Comparison of ENCODE assay signal across 9 cellular contexts in the genomic region with DNA sequence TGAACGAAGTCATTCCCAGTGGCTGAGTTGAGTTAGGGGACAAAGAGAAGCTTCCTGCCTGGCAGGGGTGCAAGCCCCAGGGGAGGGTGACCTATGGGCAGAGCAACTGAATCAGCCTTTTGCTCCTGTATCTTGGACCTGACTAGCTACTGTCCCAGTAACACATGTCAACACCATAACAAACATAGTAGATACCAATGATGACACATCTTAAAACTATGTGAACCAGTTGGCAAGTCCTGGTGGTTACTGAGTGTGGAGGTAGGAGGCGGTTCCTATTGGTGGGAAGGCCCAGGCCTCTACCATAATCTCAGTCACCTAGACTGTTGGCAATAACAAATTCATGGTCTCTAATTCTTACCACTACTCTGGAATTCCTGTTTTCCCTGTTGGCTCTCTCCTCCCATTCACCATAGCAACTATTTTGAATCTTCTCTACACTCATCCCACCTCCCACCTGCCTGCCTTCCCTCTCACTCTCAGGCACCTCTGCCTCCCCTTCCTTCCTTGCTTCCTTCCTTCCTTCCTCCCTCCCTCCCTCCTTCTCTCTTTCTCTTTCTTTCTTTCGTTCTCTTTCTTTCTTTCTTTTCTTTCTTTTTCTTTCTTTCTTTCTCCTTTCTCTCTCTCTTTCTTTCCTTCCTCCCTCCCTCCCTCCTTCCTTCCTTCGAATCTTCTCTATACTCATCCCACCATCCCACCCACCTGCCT. TPM values are rescaled to one million over a fixed set of nuclear protein-coding genes. Genes with fewer than 3 reads are reported as not detected.
DNase-seq lines count a peak whose midpoint lies in the region; ATAC-seq, FAIRE-seq and TF ChIP-seq lines count a peak whose summit lies in the region.
"Had no signal": no experiment of that assay in that cellular context is flagged by ENCODE, and none has a peak within 500 bp of the region (broad histone marks: within the 10 kb centered on the region; RNA-seq: fewer than 3 reads in every experiment).

No MANE protein-coding gene starts in this region.

- H3K79me2 ChIP-seq in PC-9 (ENCODE audit: low read depth) (no peaks in the 10 kb centered on the region), H1 (ENCODE audit: control insufficient read depth in 1 of 2, insufficient read depth in 2 of 2, low read length in 2 of 2) (no peaks in the 10 kb centered on the region)

- H2BK20ac ChIP-seq in H1 (ENCODE audit: low read length): no peak overlapping the region

- CTCF ChIA-PET in PC-9 (lab: Charles Lee): no interaction called here
- CTCF ChIA-PET in H1 (lab: Charles Lee; ENCODE audit: partially characterized antibody): interaction anchor here (1.3 to 2.2 kb wide), 2 partner anchors 8 to 22 kb away, joined by 3 to 5 read pairs; no protein-coding TSS in a partner anchor

- no peak overlapping the region for H2AK5ac ChIP-seq in H1 (ENCODE audit: low read depth, low read length)

- FAIRE-seq in GM18507 (lab: Jason Lieb, UNC): peak; percentile 73
- no peak for FAIRE-seq in H1 (lab: Jason Lieb, UNC)

- H4K20me1 ChIP-seq in PC-9 (ENCODE audit: insufficient read depth) (no peaks in the 10 kb centered on the region), H1 (replicated peaks in 1 of 2; ENCODE audit: control insufficient read depth in 1 of 2, insufficient read depth in 2 of 2, low read length in 2 of 2) (no peaks in the 10 kb centered on the region)

- 69 to 100% methylated on average over 1 to 4 of the region's 4 CpGs for WGBS in H1 (ENCODE audit: extremely low coverage in 1 of 2, insufficient coverage in 1 of 2, insufficient read length in 1 of 2, insufficient replicate concordance in 2 of 2, low coverage in 1 of 2, low lambda C conversion rate in 2 of 2, missing lambda C conversion rate in 1 of 2), 2 experiments

- H3F3A ChIP-seq in PC-9 (ENCODE audit: insufficient read depth, low read depth): peaks cover 11% of the 10 kb centered on the region; the same call in 1 of the 2 replicates

- no peaks in the 10 kb centered on the region for H3K79me1 ChIP-seq in H1 (ENCODE audit: low read depth, low read length)

- no peak overlapping the region for H4K8ac ChIP-seq in H1 (ENCODE audit: extremely low read depth, insufficient read depth, low read length)

- H3K9me3 ChIP-seq in PC-9 (ENCODE audit: insufficient read depth, low read depth) (no peaks in the 10 kb centered on the region), H1 (ENCODE audit: insufficient read depth in 2 of 2, low read depth in 1 of 2, low read length in 1 of 2) (no peaks in the 10 kb centered on the region)

- H2BK120ac ChIP-seq in H1 (replicated peaks; ENCODE audit: low read depth, low read length): no peak overlapping the region

- no peak overlapping the region for H3K14ac ChIP-seq in H1 (ENCODE audit: insufficient read length)

- H3K9ac ChIP-seq in H1 (replicated peaks in 1 of 4; ENCODE audit: extremely low read depth in 1 of 4, low read depth in 3 of 4, low read length in 3 of 4): no peak overlapping the region

- no peak overlapping the region for H3K18ac ChIP-seq in H1 (ENCODE audit: extremely low read depth, low read length)

- H3K27ac ChIP-seq in PC-9 (peak overlapping the region; percentile 70), H1 (ENCODE audit: low read depth, low read length) (no peak overlapping the region)

- no peak overlapping the region for H4K91ac ChIP-seq in H1 (replicated peaks; ENCODE audit: insufficient read length, low read length)

- no peak for TF ChIP-seq CTCF in PC-9 (conservative IDR thresholded peaks at IDR 0.05)
- TF ChIP-seq CTCF in H1 (IDR thresholded peaks at IDR 0.05; ENCODE audit: control extremely low read depth in 1 of 3, insufficient read depth in 1 of 3, low read depth in 1 of 3, low read length in 3 of 3): no peak
- no peak for TF ChIP-seq CTCF in omental fat pad (IDR thresholded peaks at IDR 0.05)

- no peak for TF ChIP-seq RAD21 in H1 (IDR thresholded peaks at IDR 0.05 in 1 of 2, conservative IDR thresholded peaks at IDR 0.05 in 1 of 2; ENCODE audit: low read depth in 2 of 2, low read length in 2 of 2)

- H3K23ac ChIP-seq in H1 (ENCODE audit: insufficient read length): no peak overlapping the region

- no peaks in the 10 kb centered on the region for H3K27me3 ChIP-seq in PC-9 (ENCODE audit: insufficient read depth, low read depth)
- H3K27me3 ChIP-seq in H1 (replicated peaks in 1 of 4; ENCODE audit: control insufficient read depth in 3 of 4, extremely low read depth in 1 of 4, insufficient read depth in 3 of 4, low read length in 3 of 4): no peaks in the 10 kb centered on the region

- H3K4me3 ChIP-seq in PC-9 (no peak overlapping the region), H1 (ENCODE audit: extremely low read depth in 1 of 4, insufficient read depth in 2 of 4, low read depth in 3 of 4, low read length in 4 of 4) (no peak overlapping the region)

- H2AFZ ChIP-seq in PC-9 (no peak overlapping the region), H1 (ENCODE audit: low read length) (no peak overlapping the region)

- H2BK15ac ChIP-seq in H1 (ENCODE audit: low read length): no peak overlapping the region

- H3K23me2 ChIP-seq in H1 (ENCODE audit: low read depth, low read length): no peaks in the 10 kb centered on the region; the same call in 1 of the 2 replicates

- ATAC-seq in omental fat pad (ENCODE audit: low FRiP score) (peak; percentile 95), HG03045 (IDR thresholded peaks at IDR 0.05; ENCODE audit: unreplicated experiment) (no peak)

- H2BK12ac ChIP-seq in H1 (ENCODE audit: low read depth, low read length): no peak overlapping the region

- POLR2A ChIA-PET in PC-9 (lab: Charles Lee; ENCODE audit: unreplicated experiment) (interaction anchor here (0.5 to 0.6 kb wide), 2 partner anchors 81 to 895 kb away, joined by 3 to 9 read pairs; no protein-coding TSS in a partner anchor), H1 (lab: Charles Lee; ENCODE audit: partially characterized antibody) (interaction anchor here (0.6 kb wide), 1 partner anchor 15 kb away, joined by 3 read pairs; no protein-coding TSS in a partner anchor)

- no peaks in the 10 kb centered on the region for H3K36me3 ChIP-seq in PC-9 (ENCODE audit: low read depth)
- H3K36me3 ChIP-seq in H1 (ENCODE audit: control insufficient read depth in 2 of 4, insufficient read depth in 4 of 4, low read length in 3 of 4): no peaks in the 10 kb centered on the region

- no peak overlapping the region; the same call in 1 of the 2 replicates for H2BK5ac ChIP-seq in H1 (ENCODE audit: low read depth, low read length)

- BruUV-seq in PC-9 (replicated peaks; lab: Mats Ljungman, UMichigan): no TSS peak

- TF ChIP-seq EP300 in H1 (IDR thresholded peaks at IDR 0.05; ENCODE audit: borderline replicate concordance in 1 of 2, low read depth in 2 of 2, low read length in 2 of 2): no peak

- H3K4me1 ChIP-seq in PC-9 (replicated peaks; ENCODE audit: insufficient read depth) (peaks cover 18% of the 10 kb centered on the region), H1 (replicated peaks in 1 of 4; ENCODE audit: control insufficient read depth in 3 of 4, insufficient read depth in 4 of 4, low read length in 3 of 4) (no peaks in the 10 kb centered on the region)

- TF ChIP-seq POLR2A in H1 (IDR thresholded peaks at IDR 0.05; ENCODE audit: control extremely low read depth in 1 of 2, low read depth in 2 of 2, low read length in 2 of 2): no peak

- intact Hi-C loops in PC-9 (cut with micrococcal nuclease; ENCODE audit: unreplicated experiment): loop anchor here (1.0 to 2.0 kb wide), 3 partner anchors 86 to 103 kb away; a partner anchor contains a TSS

- no peak overlapping the region for H3K56ac ChIP-seq in H1 (replicated peaks; ENCODE audit: insufficient read length, low read depth, low read length)

- H3K4me2 ChIP-seq in PC-9 (peak overlapping the region; percentile 61), H1 (ENCODE audit: insufficient read depth in 1 of 2, low read depth in 2 of 2, low read length in 2 of 2) (no peak overlapping the region)

- no peak overlapping the region for H4K5ac ChIP-seq in H1 (ENCODE audit: insufficient read length, low read depth, low read length)

- no peak overlapping the region for H3K4ac ChIP-seq in H1 (replicated peaks; ENCODE audit: insufficient read length, low read depth, low read length)

- no peaks in the 10 kb centered on the region for H3K9me2 ChIP-seq in PC-9 (ENCODE audit: insufficient read depth)

- DNase-seq in GM18507 (ENCODE audit: extremely low spot score, insufficient read length, low read depth): no peak
- peak; percentile 83 to 99 for DNase-seq in PC-9
- no peak for DNase-seq in H1 (ENCODE audit: low read depth in 1 of 2, low spot score in 2 of 2)
- no peak for DNase-seq in omental fat pad (ENCODE audit: low spot score)
- DNase-seq in NCI-H446 treated with DMSO at 0.1 percent for 48 hours (lab: John Stamatoyannopoulos, UW): no peak
- no peak for DNase-seq in NCI-H82 treated with DMSO at 0.1 percent for 48 hours (lab: John Stamatoyannopoulos, UW; ENCODE audit: unreplicated experiment)
- DNase-seq: H9, SHP77 had no signal

TF ChIP-seq in H1, 55 proteins besides CTCF, POLR2A, EP300 and RAD21:
- TF ChIP-seq SIRT6 (IDR thresholded peaks at IDR 0.05; ENCODE audit: low read length): no peak
- TF ChIP-seq TBP (IDR thresholded peaks at IDR 0.05; ENCODE audit: low read depth, low read length): no peak
- TF ChIP-seq JUND (IDR thresholded peaks at IDR 0.05; ENCODE audit: low read length): peak; percentile 7; the same call in 1 of the 2 replicates

RNA-seq across cellular contexts. Expression of a gene that starts 8.1 kb away (rescaled TPM):
- total RNA-seq in PC-9 (2021) (2.2 and 3.2 TPM in 2 replicates), omental fat pad (1 to 10 TPM; 2.4 to 8.6 (median 5.6) TPM)
- 0.42 and 0.56 TPM in 2 replicates for total RNA-seq in H1 (2021; fragmentation: NEBNext Ultra II Directional; extraction: Animal tissue kit (Norgen Biotek cat#: 25700))
- 0.16 and 0.38 TPM in 2 replicates for polyA plus RNA-seq in H1 (2011; rRNA removed)
- 0.23 TPM for polyA plus RNA-seq in H1 (2011; cell fraction: cytosol; rRNA removed)
- polyA plus RNA-seq in H1 (2011; cell fraction: nucleus; rRNA removed): 0.19 TPM
- 0.19 to 0.64 TPM (median 0.37 TPM) in 4 replicates for polyA plus RNA-seq in H1 (2012, experiment 1 of 2)
- 0.17 TPM for polyA plus RNA-seq in H1 (2012, experiment 2 of 2)
- polyA plus RNA-seq in H1 (2013, experiment 1 of 2): 0.36 TPM
- 0.24 TPM for polyA plus RNA-seq in H1 (2013, experiment 2 of 2)
- polyA minus RNA-seq in H1 (2011; rRNA and poly(A)+ RNA removed): 0.39 and 0.41 TPM in 2 replicates
- not detected for polyA minus RNA-seq in H1 (2011; cell fraction: cytosol; rRNA and poly(A)+ RNA removed)
- 0.40 TPM for polyA minus RNA-seq in H1 (2011; cell fraction: nucleus; rRNA and poly(A)+ RNA removed)

Comparison
In these comparisons a context has a peak if more than half of its experiments do, and no peak if none do; other contexts are left out.
1. DNase-seq: peak in PC-9 (2 of 2); none in GM18507 (single experiment), H1 (0 of 2), omental fat pad (single experiment), NCI-H446 treated with DMSO at 0.1 percent for 48 hours (single experiment) and NCI-H82 treated with DMSO at 0.1 percent for 48 hours (single experiment).